ENCODE assay signal across 1 cellular context in the genomic region with DNA sequence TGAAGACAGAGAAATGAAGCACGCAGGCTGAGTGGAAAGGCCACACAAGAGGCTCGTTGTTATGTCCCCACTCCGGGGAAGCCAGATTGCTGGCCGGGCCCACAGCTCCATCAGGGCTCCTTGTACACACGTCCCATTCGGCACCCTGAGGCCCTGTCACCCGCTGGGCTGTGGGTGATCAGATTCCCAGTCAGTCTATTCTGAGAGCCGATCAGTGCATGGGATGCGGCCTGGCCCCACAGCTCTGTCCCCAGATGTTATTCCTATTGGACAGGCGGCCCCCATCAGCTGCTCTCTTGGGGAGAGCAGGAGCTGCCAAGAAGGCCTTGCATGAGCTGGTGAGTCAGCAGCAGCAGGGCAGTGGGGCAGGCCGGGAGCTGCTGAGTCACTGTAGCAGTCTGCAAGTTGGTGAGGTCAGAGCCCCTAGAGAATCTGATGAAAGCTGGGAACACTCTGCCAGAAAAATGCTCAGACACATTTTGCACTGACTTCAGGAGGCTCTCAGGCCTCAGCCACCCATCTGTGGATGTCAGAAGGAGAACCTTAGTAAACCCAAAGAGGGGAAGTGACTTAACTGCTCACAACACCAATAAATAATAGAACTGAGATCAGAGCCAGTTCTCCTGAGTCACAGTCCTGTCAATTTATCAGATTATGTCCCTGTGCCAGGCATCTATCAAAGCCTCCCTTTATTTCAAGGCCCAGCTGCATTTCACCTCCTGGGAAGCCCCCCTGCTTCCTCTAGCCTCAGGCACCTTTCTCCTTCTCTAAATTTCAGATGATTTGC.
TF ChIP-seq lines count a peak whose summit lies in the region.

No MANE protein-coding gene starts in this region.

TF ChIP-seq in K562, 482 proteins besides CTCF, POLR2A, EP300 and RAD21 (continued from another document and continues in another):
- TF ChIP-seq, protein P1, sequence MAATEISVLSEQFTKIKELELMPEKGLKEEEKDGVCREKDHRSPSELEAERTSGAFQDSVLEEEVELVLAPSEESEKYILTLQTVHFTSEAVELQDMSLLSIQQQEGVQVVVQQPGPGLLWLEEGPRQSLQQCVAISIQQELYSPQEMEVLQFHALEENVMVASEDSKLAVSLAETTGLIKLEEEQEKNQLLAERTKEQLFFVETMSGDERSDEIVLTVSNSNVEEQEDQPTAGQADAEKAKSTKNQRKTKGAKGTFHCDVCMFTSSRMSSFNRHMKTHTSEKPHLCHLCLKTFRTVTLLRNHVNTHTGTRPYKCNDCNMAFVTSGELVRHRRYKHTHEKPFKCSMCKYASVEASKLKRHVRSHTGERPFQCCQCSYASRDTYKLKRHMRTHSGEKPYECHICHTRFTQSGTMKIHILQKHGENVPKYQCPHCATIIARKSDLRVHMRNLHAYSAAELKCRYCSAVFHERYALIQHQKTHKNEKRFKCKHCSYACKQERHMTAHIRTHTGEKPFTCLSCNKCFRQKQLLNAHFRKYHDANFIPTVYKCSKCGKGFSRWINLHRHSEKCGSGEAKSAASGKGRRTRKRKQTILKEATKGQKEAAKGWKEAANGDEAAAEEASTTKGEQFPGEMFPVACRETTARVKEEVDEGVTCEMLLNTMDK (IDR thresholded peaks at IDR 0.05; ENCODE audit: borderline replicate concordance, insufficient read depth, low read depth, low read length, poor library complexity, severe bottlenecking) = no peak
- TF ChIP-seq E2F3 (CRISPR knock-in tag; IDR thresholded peaks at IDR 0.05) (no peak; the same call in none of the 2 replicates), ZNF586 (CRISPR knock-in tag; conservative IDR thresholded peaks at IDR 0.05) (no peak), MED1 (CRISPR knock-in tag; IDR thresholded peaks at IDR 0.05; ENCODE audit: borderline replicate concordance) (no peak), HDAC2 (IDR thresholded peaks at IDR 0.05) (peak; percentile 71), ZSCAN32 (CRISPR knock-in tag; IDR thresholded peaks at IDR 0.05) (no peak), ZNF140 (CRISPR knock-in tag; IDR thresholded peaks at IDR 0.05) (no peak), ZMIZ1 (IDR thresholded peaks at IDR 0.05; ENCODE audit: low read depth in 2 of 2, low read length in 2 of 2) (0 out of 4 replicates have a peak, but pooled peaks of 1 of the 2 experiments have one; percentile 61), CAMTA2 (CRISPR knock-in tag; conservative IDR thresholded peaks at IDR 0.05) (no peak), HNRNPK (IDR thresholded peaks at IDR 0.05; ENCODE audit: low read depth, low read length, poor library complexity, severe bottlenecking) (no peak), CHD4 (IDR thresholded peaks at IDR 0.05; ENCODE audit: insufficient read depth, insufficient replicate concordance, low read depth, low read length, poor library complexity, severe bottlenecking) (peak; percentile 2), HMGXB4 (CRISPR knock-in tag; IDR thresholded peaks at IDR 0.05) (no peak), E2F1 (CRISPR knock-in tag; IDR thresholded peaks at IDR 0.05) (peak; percentile 59; the same call in 1 of the 2 replicates), PURB (CRISPR knock-in tag; IDR thresholded peaks at IDR 0.05; ENCODE audit: low read depth) (no peak), NFYB (IDR thresholded peaks at IDR 0.05; ENCODE audit: extremely low read depth, insufficient read length) (no peak), CCNT2 (IDR thresholded peaks at IDR 0.05; ENCODE audit: borderline replicate concordance, extremely low read depth, insufficient read length, low read depth, low read length) (peak; percentile 86), PYGO2 (tag; IDR thresholded peaks at IDR 0.05) (no peak), USF1 (CRISPR knock-in tag; IDR thresholded peaks at IDR 0.05) (peak; percentile 43), BACH1 (tag; IDR thresholded peaks at IDR 0.05) (peak; percentile 100), TAF15 (IDR thresholded peaks at IDR 0.05; ENCODE audit: low read depth, low read length) (no peak), DDX20 (tag; IDR thresholded peaks at IDR 0.05; ENCODE audit: low read depth) (0 out of 2 replicates have a peak, but pooled peaks have one; percentile 19), HCFC1 (IDR thresholded peaks at IDR 0.05; ENCODE audit: low read depth, low read length) (no peak), MNT (conservative IDR thresholded peaks at IDR 0.05) (peak; percentile 62 to 87), HIVEP1 (CRISPR knock-in tag; IDR thresholded peaks at IDR 0.05) (peak; percentile 60; the same call in 1 of the 2 replicates)
- TF ChIP-seq, protein P2, sequence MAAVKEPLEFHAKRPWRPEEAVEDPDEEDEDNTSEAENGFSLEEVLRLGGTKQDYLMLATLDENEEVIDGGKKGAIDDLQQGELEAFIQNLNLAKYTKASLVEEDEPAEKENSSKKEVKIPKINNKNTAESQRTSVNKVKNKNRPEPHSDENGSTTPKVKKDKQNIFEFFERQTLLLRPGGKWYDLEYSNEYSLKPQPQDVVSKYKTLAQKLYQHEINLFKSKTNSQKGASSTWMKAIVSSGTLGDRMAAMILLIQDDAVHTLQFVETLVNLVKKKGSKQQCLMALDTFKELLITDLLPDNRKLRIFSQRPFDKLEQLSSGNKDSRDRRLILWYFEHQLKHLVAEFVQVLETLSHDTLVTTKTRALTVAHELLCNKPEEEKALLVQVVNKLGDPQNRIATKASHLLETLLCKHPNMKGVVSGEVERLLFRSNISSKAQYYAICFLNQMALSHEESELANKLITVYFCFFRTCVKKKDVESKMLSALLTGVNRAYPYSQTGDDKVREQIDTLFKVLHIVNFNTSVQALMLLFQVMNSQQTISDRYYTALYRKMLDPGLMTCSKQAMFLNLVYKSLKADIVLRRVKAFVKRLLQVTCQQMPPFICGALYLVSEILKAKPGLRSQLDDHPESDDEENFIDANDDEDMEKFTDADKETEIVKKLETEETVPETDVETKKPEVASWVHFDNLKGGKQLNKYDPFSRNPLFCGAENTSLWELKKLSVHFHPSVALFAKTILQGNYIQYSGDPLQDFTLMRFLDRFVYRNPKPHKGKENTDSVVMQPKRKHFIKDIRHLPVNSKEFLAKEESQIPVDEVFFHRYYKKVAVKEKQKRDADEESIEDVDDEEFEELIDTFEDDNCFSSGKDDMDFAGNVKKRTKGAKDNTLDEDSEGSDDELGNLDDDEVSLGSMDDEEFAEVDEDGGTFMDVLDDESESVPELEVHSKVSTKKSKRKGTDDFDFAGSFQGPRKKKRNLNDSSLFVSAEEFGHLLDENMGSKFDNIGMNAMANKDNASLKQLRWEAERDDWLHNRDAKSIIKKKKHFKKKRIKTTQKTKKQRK (IDR thresholded peaks at IDR 0.05; ENCODE audit: borderline replicate concordance, low read depth, low read length) = no peak
- TF ChIP-seq, protein P3, sequence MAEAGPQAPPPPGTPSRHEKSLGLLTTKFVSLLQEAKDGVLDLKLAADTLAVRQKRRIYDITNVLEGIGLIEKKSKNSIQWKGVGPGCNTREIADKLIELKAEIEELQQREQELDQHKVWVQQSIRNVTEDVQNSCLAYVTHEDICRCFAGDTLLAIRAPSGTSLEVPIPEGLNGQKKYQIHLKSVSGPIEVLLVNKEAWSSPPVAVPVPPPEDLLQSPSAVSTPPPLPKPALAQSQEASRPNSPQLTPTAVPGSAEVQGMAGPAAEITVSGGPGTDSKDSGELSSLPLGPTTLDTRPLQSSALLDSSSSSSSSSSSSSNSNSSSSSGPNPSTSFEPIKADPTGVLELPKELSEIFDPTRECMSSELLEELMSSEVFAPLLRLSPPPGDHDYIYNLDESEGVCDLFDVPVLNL (CRISPR knock-in tag; IDR thresholded peaks at IDR 0.05; ENCODE audit: low read depth) = no peak
- TF ChIP-seq, protein P4, sequence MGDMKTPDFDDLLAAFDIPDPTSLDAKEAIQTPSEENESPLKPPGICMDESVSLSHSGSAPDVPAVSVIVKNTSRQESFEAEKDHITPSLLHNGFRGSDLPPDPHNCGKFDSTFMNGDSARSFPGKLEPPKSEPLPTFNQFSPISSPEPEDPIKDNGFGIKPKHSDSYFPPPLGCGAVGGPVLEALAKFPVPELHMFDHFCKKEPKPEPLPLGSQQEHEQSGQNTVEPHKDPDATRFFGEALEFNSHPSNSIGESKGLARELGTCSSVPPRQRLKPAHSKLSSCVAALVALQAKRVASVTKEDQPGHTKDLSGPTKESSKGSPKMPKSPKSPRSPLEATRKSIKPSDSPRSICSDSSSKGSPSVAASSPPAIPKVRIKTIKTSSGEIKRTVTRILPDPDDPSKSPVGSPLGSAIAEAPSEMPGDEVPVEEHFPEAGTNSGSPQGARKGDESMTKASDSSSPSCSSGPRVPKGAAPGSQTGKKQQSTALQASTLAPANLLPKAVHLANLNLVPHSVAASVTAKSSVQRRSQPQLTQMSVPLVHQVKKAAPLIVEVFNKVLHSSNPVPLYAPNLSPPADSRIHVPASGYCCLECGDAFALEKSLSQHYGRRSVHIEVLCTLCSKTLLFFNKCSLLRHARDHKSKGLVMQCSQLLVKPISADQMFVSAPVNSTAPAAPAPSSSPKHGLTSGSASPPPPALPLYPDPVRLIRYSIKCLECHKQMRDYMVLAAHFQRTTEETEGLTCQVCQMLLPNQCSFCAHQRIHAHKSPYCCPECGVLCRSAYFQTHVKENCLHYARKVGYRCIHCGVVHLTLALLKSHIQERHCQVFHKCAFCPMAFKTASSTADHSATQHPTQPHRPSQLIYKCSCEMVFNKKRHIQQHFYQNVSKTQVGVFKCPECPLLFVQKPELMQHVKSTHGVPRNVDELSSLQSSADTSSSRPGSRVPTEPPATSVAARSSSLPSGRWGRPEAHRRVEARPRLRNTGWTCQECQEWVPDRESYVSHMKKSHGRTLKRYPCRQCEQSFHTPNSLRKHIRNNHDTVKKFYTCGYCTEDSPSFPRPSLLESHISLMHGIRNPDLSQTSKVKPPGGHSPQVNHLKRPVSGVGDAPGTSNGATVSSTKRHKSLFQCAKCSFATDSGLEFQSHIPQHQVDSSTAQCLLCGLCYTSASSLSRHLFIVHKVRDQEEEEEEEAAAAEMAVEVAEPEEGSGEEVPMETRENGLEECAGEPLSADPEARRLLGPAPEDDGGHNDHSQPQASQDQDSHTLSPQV (IDR thresholded peaks at IDR 0.05) = peak; percentile 99
